ENCODE assay signal across 25 cellular contexts in the genomic region with DNA sequence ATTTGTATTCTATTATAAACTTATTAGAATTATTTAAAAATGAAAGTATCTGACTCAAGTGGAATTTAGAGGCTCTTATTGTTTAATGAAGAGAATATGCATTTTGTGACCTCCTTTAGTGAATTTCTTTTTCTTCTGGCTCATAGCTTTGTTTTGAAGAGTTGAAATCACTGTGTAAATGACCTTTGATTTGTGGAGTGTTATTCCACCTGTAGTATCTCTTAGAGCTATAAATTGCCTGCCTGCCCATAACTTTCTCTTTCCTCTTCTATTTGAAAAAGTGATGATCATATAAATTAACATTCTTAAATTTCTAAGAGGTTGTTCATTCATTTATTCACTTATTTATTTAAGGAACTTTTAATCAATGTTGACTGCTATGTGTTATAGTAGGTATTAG.
"Had no signal": no experiment of that assay in that cellular context is flagged by ENCODE, and none has a peak within 500 bp of the region (broad histone marks: within the 10 kb centered on the region; RNA-seq: fewer than 3 reads in every experiment).

No MANE protein-coding gene starts in this region.

- H3K27ac Mint-ChIP-seq: activated naive CD4-positive, alpha-beta T cell treated with anti-CD3 and anti-CD28 coated beads, Interleukin-2, amount 50 U/mL, for 72 hours; activated T-cell treated with anti-CD3 and anti-CD28 coated beads, Interleukin-2, amount 50 U/mL, for 24 hours; activated T-helper 17 cell treated with anti-CD3 and anti-CD28 coated beads, Interleukin-2, amount 50 U/mL, for 72 hours; brain; T-helper 1 cell treated with Interleukin-12 subunit alpha and Interleukin-12 subunit beta and Interleukin-4 antibody, amounts not matched to agents 30 μg/mL and 1 μg/mL, for 36 hours; WTC11 had no signal

- H3K9me3 ChIP-seq: lower lobe of right lung, prostate gland, stomach, suprapubic skin, transverse colon had no signal

- H3K9me3 Mint-ChIP-seq: activated naive CD4-positive, alpha-beta T cell treated with anti-CD3 and anti-CD28 coated beads, Interleukin-2, amount 50 U/mL, for 72 hours; activated T-cell treated with anti-CD3 and anti-CD28 coated beads, Interleukin-2, amount 50 U/mL, for 24 hours; activated T-helper 17 cell treated with anti-CD3 and anti-CD28 coated beads, Interleukin-2, amount 50 U/mL, for 72 hours; natural killer cell; T-helper 1 cell treated with Interleukin-12 subunit alpha and Interleukin-12 subunit beta and Interleukin-4 antibody, amounts not matched to agents 30 μg/mL and 1 μg/mL, for 36 hours; WTC11 had no signal

- H3K4me3 ChIP-seq: lower lobe of right lung, prostate gland, stomach, suprapubic skin, transverse colon had no signal

- H3K27me3 Mint-ChIP-seq: activated T-cell treated with anti-CD3 and anti-CD28 coated beads, Interleukin-2, amount 50 U/mL, for 24 hours; activated T-helper 17 cell treated with anti-CD3 and anti-CD28 coated beads, Interleukin-2, amount 50 U/mL, for 72 hours; brain had no signal

- H3K36me3 ChIP-seq: lower lobe of right lung, prostate gland, stomach, suprapubic skin, transverse colon had no signal

- H3K27ac ChIP-seq: lower lobe of right lung, prostate gland, stomach, suprapubic skin had no signal

- H3K4me3 Mint-ChIP-seq: activated T-cell treated with anti-CD3 and anti-CD28 coated beads, Interleukin-2, amount 50 U/mL, for 24 hours; activated T-helper 17 cell treated with anti-CD3 and anti-CD28 coated beads, Interleukin-2, amount 50 U/mL, for 72 hours; brain; natural killer cell; T-helper 1 cell treated with Interleukin-12 subunit alpha and Interleukin-12 subunit beta and Interleukin-4 antibody, amounts not matched to agents 30 μg/mL and 1 μg/mL, for 36 hours; WTC11 had no signal

- ATAC-seq: activated naive CD4-positive, alpha-beta T cell treated with anti-CD3 and anti-CD28 coated beads, Interleukin-2, amount 50 U/mL, for 72 hours; activated T-helper 17 cell treated with anti-CD3 and anti-CD28 coated beads, Interleukin-2, amount 50 U/mL, for 72 hours; left cardiac atrium; lower lobe of right lung; natural killer cell; WTC11 had no signal

- FAIRE-seq: frontal cortex, islet of Langerhans, urothelium cell line had no signal

- DNase-seq: activated CD4-positive, alpha-beta T cell treated with anti-CD3 and anti-CD28 coated beads, Interleukin-2, amount 50 U/mL, for 4 hours; activated CD8-positive, alpha-beta memory T cell treated with anti-CD3 and anti-CD28 coated beads for 24 hours; activated CD8-positive, alpha-beta memory T cell treated with anti-CD3 and anti-CD28 coated beads, Interleukin-2, amount 50 U/mL, for 4 hours; activated T-cell treated with anti-CD3 and anti-CD28 coated beads, Interleukin-2, amount 50 U/mL, for 24 hours; aorta; dermis blood vessel endothelial cell; effector memory CD4-positive, alpha-beta T cell; glutamatergic neuron; hippocampal formation; left cardiac atrium; lower lobe of right lung; natural killer cell; stomach; T1000; transverse colon had no signal

- H3K4me1 ChIP-seq: prostate gland had no signal

- H3K36me3 Mint-ChIP-seq: activated naive CD4-positive, alpha-beta T cell treated with anti-CD3 and anti-CD28 coated beads, Interleukin-2, amount 50 U/mL, for 72 hours; natural killer cell; WTC11 had no signal
